ENCODE assay signal across 17 cellular contexts in the genomic region with DNA sequence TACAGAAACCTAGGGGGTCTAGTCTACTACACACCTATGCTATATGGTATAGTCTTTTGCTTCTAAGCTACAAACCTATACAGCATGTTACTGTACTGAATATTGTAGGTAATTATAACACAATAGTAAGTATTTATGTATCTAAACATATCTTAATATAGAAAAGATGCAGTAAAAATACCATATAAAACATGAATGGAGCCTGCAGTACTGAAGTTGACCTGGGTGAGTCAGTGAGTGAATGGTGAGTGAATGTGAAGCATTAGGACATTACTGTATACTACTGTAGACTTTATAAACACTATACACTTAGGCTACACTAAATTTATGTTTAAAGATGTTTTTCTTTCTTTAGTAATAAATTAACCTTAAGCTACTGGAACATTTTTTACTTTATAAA. TPM values are rescaled to one million over a fixed set of nuclear protein-coding genes. Genes with fewer than 3 reads are reported as not detected.
"Had no signal": no experiment of that assay in that cellular context is flagged by ENCODE, and none has a peak within 500 bp of the region (broad histone marks: within the 10 kb centered on the region; RNA-seq: fewer than 3 reads in every experiment).

No MANE protein-coding gene starts in this region.

- H3K9me3 ChIP-seq: ascending aorta, breast epithelium, prostate gland, right atrium auricular region, thyroid gland had no signal

- H3K36me3 Mint-ChIP-seq: activated naive CD4-positive, alpha-beta T cell treated with anti-CD3 and anti-CD28 coated beads, Interleukin-2, amount 50 U/mL, for 24 hours had no signal

- H3K4me3 ChIP-seq: ascending aorta, breast epithelium, prostate gland, right atrium auricular region, thyroid gland had no signal

- H3K27ac ChIP-seq: ascending aorta, breast epithelium, prostate gland, right atrium auricular region, thyroid gland had no signal

- H3K4me1 ChIP-seq: ascending aorta, breast epithelium, prostate gland, right atrium auricular region, thyroid gland had no signal

- DNase-seq: activated CD4-positive, alpha-beta T cell treated with anti-CD3 and anti-CD28 coated beads, Interleukin-2, amount 10 ng/mL, durations not matched to agents 7 days and 5 days; activated CD8-positive, alpha-beta memory T cell treated with anti-CD3 and anti-CD28 coated beads for 24 hours; activated gamma-delta T cell; activated T-cell treated with anti-CD3 and anti-CD28 coated beads, Interleukin-2, amount 50 U/mL, for 72 hours; cortex of kidney; mesenchymal stem cell; naive thymus-derived CD4-positive, alpha-beta T cell; stimulated activated CD4-positive, alpha-beta T cell treated with anti-CD3 and anti-CD28 coated beads, Interleukin-2, amount 100 ng/mL, for 24 hours; stimulated activated naive CD4-positive, alpha-beta T cell treated with Interleukin-2 at 50 U/mL for 16 hours; thyroid gland had no signal

- ATAC-seq: activated T-cell treated with anti-CD3 and anti-CD28 coated beads, Interleukin-2, amount 50 U/mL, for 72 hours; esophagus mucosa; naive thymus-derived CD4-positive, alpha-beta T cell had no signal

- H3K27me3 Mint-ChIP-seq: activated CD4-positive, alpha-beta T cell treated with anti-CD3 and anti-CD28 coated beads, Interleukin-2, amount 10 ng/mL, durations not matched to agents 7 days and 5 days; activated naive CD4-positive, alpha-beta T cell treated with anti-CD3 and anti-CD28 coated beads, Interleukin-2, amount 50 U/mL, for 24 hours; naive thymus-derived CD4-positive, alpha-beta T cell had no signal

- H3K27ac Mint-ChIP-seq: activated CD4-positive, alpha-beta T cell treated with anti-CD3 and anti-CD28 coated beads, Interleukin-2, amount 10 ng/mL, durations not matched to agents 7 days and 5 days; activated naive CD4-positive, alpha-beta T cell treated with anti-CD3 and anti-CD28 coated beads, Interleukin-2, amount 50 U/mL, for 24 hours; activated T-cell treated with anti-CD3 and anti-CD28 coated beads, Interleukin-2, amount 50 U/mL, for 72 hours; naive thymus-derived CD4-positive, alpha-beta T cell had no signal

- H3K27me3 ChIP-seq: ascending aorta, breast epithelium, right atrium auricular region, thyroid gland had no signal

- H3K4me3 Mint-ChIP-seq: activated CD4-positive, alpha-beta T cell treated with anti-CD3 and anti-CD28 coated beads, Interleukin-2, amount 10 ng/mL, durations not matched to agents 7 days and 5 days; activated naive CD4-positive, alpha-beta T cell treated with anti-CD3 and anti-CD28 coated beads, Interleukin-2, amount 50 U/mL, for 24 hours; activated T-cell treated with anti-CD3 and anti-CD28 coated beads, Interleukin-2, amount 50 U/mL, for 72 hours; naive thymus-derived CD4-positive, alpha-beta T cell had no signal

- H3K36me3 ChIP-seq: ascending aorta, breast epithelium, prostate gland, right atrium auricular region, thyroid gland had no signal

RNA-seq across cellular contexts. Expression of a gene that starts 13.1 kb away (rescaled TPM):
- total RNA-seq: osteocyte had no signal
